Comparison of ENCODE assay signal across 1 cellular context in genomic region chr18:57819119-57819518, GRCh38.
TF ChIP-seq lines count a peak whose summit lies in the region.

No MANE protein-coding gene starts in this region.

TF ChIP-seq in K562, 482 proteins besides CTCF, POLR2A, EP300 and RAD21 (continued from another document and continues in another):
- TF ChIP-seq JUNB (CRISPR knock-in tag; conservative IDR thresholded peaks at IDR 0.05) (no peak), ZNF780A (CRISPR knock-in tag; IDR thresholded peaks at IDR 0.05) (no peak), ZBED1 (IDR thresholded peaks at IDR 0.05) (no peak), RHOXF2B (CRISPR knock-in tag; conservative IDR thresholded peaks at IDR 0.05) (no peak), CBFA2T2 (conservative IDR thresholded peaks at IDR 0.05) (no peak; the same call in 1 of the 2 replicates), ZNF311 (CRISPR knock-in tag; IDR thresholded peaks at IDR 0.05) (no peak), ZBTB34 (CRISPR knock-in tag; IDR thresholded peaks at IDR 0.05) (no peak), ELF1 (tag; IDR thresholded peaks at IDR 0.05) (no peak), MAFK (IDR thresholded peaks at IDR 0.05; ENCODE audit: low read length) (no peak), BACH1 (tag; IDR thresholded peaks at IDR 0.05) (no peak), TOE1 (IDR thresholded peaks at IDR 0.05; ENCODE audit: borderline replicate concordance) (no peak), TOE1 (CRISPR knock-in tag; IDR thresholded peaks at IDR 0.05; ENCODE audit: borderline replicate concordance, low read depth) (no peak), HMGXB4 (CRISPR knock-in tag; IDR thresholded peaks at IDR 0.05) (no peak), CREB3L1 (IDR thresholded peaks at IDR 0.05; ENCODE audit: borderline replicate concordance, low read depth) (no peak), PREB (CRISPR knock-in tag; IDR thresholded peaks at IDR 0.05) (no peak), GABPB2 (CRISPR knock-in tag; conservative IDR thresholded peaks at IDR 0.05) (no peak), ZNF395 (CRISPR knock-in tag; IDR thresholded peaks at IDR 0.05) (0 out of 2 replicates have a peak, but pooled peaks have one; percentile 5), RFX5 (IDR thresholded peaks at IDR 0.05; ENCODE audit: low read depth, low read length) (no peak), HSF4 (CRISPR knock-in tag; IDR thresholded peaks at IDR 0.05; ENCODE audit: borderline replicate concordance) (no peak), TCF3 (CRISPR knock-in tag; IDR thresholded peaks at IDR 0.05) (peak; percentile 63), SIN3B (IDR thresholded peaks at IDR 0.05; ENCODE audit: low read depth) (no peak), SMARCA4 (IDR thresholded peaks at IDR 0.05) (peak; percentile 53), ZNF785 (CRISPR knock-in tag; IDR thresholded peaks at IDR 0.05) (no peak), RB1 (IDR thresholded peaks at IDR 0.05; ENCODE audit: low read depth) (no peak), HMBOX1 (IDR thresholded peaks at IDR 0.05) (peak; percentile 60), POLR2G (IDR thresholded peaks at IDR 0.05; ENCODE audit: low read depth, low read length) (no peak), CXXC5 (CRISPR knock-in tag; IDR thresholded peaks at IDR 0.05) (no peak), PKNOX1 (IDR thresholded peaks at IDR 0.05) (no peak), ILK (tag; IDR thresholded peaks at IDR 0.05; ENCODE audit: borderline replicate concordance, low read depth) (no peak), HDAC8 (tag; IDR thresholded peaks at IDR 0.05) (no peak), KLF10 (CRISPR knock-in tag; IDR thresholded peaks at IDR 0.05) (no peak), XRCC3 (IDR thresholded peaks at IDR 0.05) (no peak), ETV5 (CRISPR knock-in tag; IDR thresholded peaks at IDR 0.05; ENCODE audit: low read depth) (no peak), SMAD3 (CRISPR knock-in tag; conservative IDR thresholded peaks at IDR 0.05) (no peak), NCOA1 (IDR thresholded peaks at IDR 0.05; ENCODE audit: low read depth) (no peak), FIP1L1 (IDR thresholded peaks at IDR 0.05; ENCODE audit: low read depth, low read length, poor library complexity, severe bottlenecking) (no peak), PATZ1 (CRISPR knock-in tag; IDR thresholded peaks at IDR 0.05; ENCODE audit: borderline replicate concordance) (no peak), TEAD4 (IDR thresholded peaks at IDR 0.05; ENCODE audit: low read length) (peak; percentile 60; the same call in 1 of the 2 replicates), TEAD4 (CRISPR knock-in tag; IDR thresholded peaks at IDR 0.05; ENCODE audit: borderline replicate concordance) (no peak), TGIF2 (CRISPR knock-in tag; IDR thresholded peaks at IDR 0.05) (no peak), ZNF766 (CRISPR knock-in tag; conservative IDR thresholded peaks at IDR 0.05) (no peak), HLTF (IDR thresholded peaks at IDR 0.05) (no peak), SOX6 (IDR thresholded peaks at IDR 0.05) (peak; percentile 93), ZNF740 (CRISPR knock-in tag; IDR thresholded peaks at IDR 0.05) (no peak), ZNF740 (tag; IDR thresholded peaks at IDR 0.05) (no peak), ZKSCAN8 (CRISPR knock-in tag; IDR thresholded peaks at IDR 0.05) (no peak), CSDE1 (IDR thresholded peaks at IDR 0.05) (no peak), KLF13 (tag; IDR thresholded peaks at IDR 0.05; ENCODE audit: borderline replicate concordance, low read depth) (no peak)
- TF ChIP-seq, protein P1, sequence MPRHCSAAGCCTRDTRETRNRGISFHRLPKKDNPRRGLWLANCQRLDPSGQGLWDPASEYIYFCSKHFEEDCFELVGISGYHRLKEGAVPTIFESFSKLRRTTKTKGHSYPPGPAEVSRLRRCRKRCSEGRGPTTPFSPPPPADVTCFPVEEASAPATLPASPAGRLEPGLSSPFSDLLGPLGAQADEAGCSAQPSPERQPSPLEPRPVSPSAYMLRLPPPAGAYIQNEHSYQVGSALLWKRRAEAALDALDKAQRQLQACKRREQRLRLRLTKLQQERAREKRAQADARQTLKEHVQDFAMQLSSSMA (CRISPR knock-in tag; IDR thresholded peaks at IDR 0.05) = no peak
- TF ChIP-seq, protein P2, sequence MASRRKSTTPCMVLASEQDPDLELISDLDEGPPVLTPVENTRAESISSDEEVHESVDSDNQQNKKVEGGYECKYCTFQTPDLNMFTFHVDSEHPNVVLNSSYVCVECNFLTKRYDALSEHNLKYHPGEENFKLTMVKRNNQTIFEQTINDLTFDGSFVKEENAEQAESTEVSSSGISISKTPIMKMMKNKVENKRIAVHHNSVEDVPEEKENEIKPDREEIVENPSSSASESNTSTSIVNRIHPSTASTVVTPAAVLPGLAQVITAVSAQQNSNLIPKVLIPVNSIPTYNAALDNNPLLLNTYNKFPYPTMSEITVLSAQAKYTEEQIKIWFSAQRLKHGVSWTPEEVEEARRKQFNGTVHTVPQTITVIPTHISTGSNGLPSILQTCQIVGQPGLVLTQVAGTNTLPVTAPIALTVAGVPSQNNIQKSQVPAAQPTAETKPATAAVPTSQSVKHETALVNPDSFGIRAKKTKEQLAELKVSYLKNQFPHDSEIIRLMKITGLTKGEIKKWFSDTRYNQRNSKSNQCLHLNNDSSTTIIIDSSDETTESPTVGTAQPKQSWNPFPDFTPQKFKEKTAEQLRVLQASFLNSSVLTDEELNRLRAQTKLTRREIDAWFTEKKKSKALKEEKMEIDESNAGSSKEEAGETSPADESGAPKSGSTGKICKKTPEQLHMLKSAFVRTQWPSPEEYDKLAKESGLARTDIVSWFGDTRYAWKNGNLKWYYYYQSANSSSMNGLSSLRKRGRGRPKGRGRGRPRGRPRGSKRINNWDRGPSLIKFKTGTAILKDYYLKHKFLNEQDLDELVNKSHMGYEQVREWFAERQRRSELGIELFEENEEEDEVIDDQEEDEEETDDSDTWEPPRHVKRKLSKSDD (conservative IDR thresholded peaks at IDR 0.05; ENCODE audit: low read length) = no peak
- TF ChIP-seq, protein P3, sequence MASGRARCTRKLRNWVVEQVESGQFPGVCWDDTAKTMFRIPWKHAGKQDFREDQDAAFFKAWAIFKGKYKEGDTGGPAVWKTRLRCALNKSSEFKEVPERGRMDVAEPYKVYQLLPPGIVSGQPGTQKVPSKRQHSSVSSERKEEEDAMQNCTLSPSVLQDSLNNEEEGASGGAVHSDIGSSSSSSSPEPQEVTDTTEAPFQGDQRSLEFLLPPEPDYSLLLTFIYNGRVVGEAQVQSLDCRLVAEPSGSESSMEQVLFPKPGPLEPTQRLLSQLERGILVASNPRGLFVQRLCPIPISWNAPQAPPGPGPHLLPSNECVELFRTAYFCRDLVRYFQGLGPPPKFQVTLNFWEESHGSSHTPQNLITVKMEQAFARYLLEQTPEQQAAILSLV (tag; IDR thresholded peaks at IDR 0.05) = no peak
- TF ChIP-seq, protein P4, sequence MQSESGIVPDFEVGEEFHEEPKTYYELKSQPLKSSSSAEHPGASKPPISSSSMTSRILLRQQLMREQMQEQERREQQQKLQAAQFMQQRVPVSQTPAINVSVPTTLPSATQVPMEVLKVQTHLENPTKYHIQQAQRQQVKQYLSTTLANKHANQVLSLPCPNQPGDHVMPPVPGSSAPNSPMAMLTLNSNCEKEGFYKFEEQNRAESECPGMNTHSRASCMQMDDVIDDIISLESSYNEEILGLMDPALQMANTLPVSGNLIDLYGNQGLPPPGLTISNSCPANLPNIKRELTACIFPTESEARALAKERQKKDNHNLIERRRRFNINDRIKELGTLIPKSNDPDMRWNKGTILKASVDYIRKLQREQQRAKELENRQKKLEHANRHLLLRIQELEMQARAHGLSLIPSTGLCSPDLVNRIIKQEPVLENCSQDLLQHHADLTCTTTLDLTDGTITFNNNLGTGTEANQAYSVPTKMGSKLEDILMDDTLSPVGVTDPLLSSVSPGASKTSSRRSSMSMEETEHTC (IDR thresholded peaks at IDR 0.05) = no peak
